Comparison of ENCODE assay signal across 21 cellular contexts in genomic region chr1:176033474-176033873, GRCh38.
DNase-seq lines count a peak whose midpoint lies in the region; ATAC-seq, FAIRE-seq and TF ChIP-seq lines count a peak whose summit lies in the region.
"Had no signal": no experiment of that assay in that cellular context is flagged by ENCODE, and none has a peak within 500 bp of the region (broad histone marks: within the 10 kb centered on the region; RNA-seq: fewer than 3 reads in every experiment).

No MANE protein-coding gene starts in this region.

- no peak for TF ChIP-seq POLR2A in IMR-90 (IDR thresholded peaks at IDR 0.05; ENCODE audit: low read depth, low read length)

- H3F3A ChIP-seq in neural progenitor cell (ENCODE audit: low read depth) = no peaks in the 10 kb centered on the region

- peak overlapping the region; percentile 52 for H2BK5ac ChIP-seq in IMR-90 (ENCODE audit: low read depth, low read length, poor library complexity, severe bottlenecking)

- H3K4ac ChIP-seq in IMR-90 (ENCODE audit: low read depth, low read length) = no peak overlapping the region

- H2BK120ac ChIP-seq in IMR-90 (ENCODE audit: low read depth, low read length) = no peak overlapping the region

- H3K56ac ChIP-seq in IMR-90 (ENCODE audit: extremely low read depth, insufficient read depth, low read length) = no peak overlapping the region

- H3K9me3 Mint-ChIP-seq in activated CD8-positive, alpha-beta T cell treated with anti-CD3 and anti-CD28 coated beads for 36 hours = no peaks in the 10 kb centered on the region
- H3K9me3 Mint-ChIP-seq in neural progenitor cell = peaks cover 4% of the 10 kb centered on the region
- H3K9me3 Mint-ChIP-seq: activated naive CD4-positive, alpha-beta T cell treated with anti-CD3 and anti-CD28 coated beads for 36 hours; CD4-positive, alpha-beta memory T cell; stimulated activated effector memory CD8-positive, alpha-beta T cell treated with anti-CD3 and anti-CD28 coated beads, Interleukin-12 subunit alpha, Interleukin-12 subunit beta, amount 100 ng/mL, for 72 hours had no signal

- no peak overlapping the region for H2BK15ac ChIP-seq in IMR-90 (ENCODE audit: low read depth, low read length)

- peaks cover 9 to 20% of the 10 kb centered on the region in 2 experiments; a peak in 2 of 4 replicates for H3K79me1 ChIP-seq in IMR-90 (ENCODE audit: low read depth in 1 of 2, low read length in 2 of 2)

- peaks cover 12% of the 10 kb centered on the region for H3K9me1 ChIP-seq in IMR-90 (ENCODE audit: insufficient read depth, low read length)

- H3K4me1 ChIP-seq in IMR-90 (ENCODE audit: control insufficient read depth, insufficient read depth, low read length) (peaks cover 9% of the 10 kb centered on the region), kidney (ENCODE audit: control insufficient read depth in 1 of 2, insufficient read depth in 1 of 2, low read depth in 1 of 2, low read length in 2 of 2) (no peaks in the 10 kb centered on the region), neural progenitor cell (peaks cover 9% of the 10 kb centered on the region)

- WGBS in IMR-90 (ENCODE audit: extremely low coverage in 2 of 2, insufficient read length in 1 of 2), 2 experiments = no CpG with 5 or more reads among the region's 1 CpG

- no peak overlapping the region for H2AK9ac ChIP-seq in IMR-90 (replicated peaks; ENCODE audit: low read depth, low read length, poor library complexity)

- H3K36me3 Mint-ChIP-seq in activated CD8-positive, alpha-beta T cell treated with anti-CD3 and anti-CD28 coated beads for 36 hours (ENCODE audit: low read depth) = peaks cover 26% of the 10 kb centered on the region
- H3K36me3 Mint-ChIP-seq in neural progenitor cell = peaks cover 17% of the 10 kb centered on the region

- H4K5ac ChIP-seq in IMR-90 (ENCODE audit: low read depth, low read length) = no peak overlapping the region

- H3K27me3 Mint-ChIP-seq in activated CD8-positive, alpha-beta T cell treated with anti-CD3 and anti-CD28 coated beads for 36 hours = no peaks in the 10 kb centered on the region
- peaks cover 4% of the 10 kb centered on the region for H3K27me3 Mint-ChIP-seq in neural progenitor cell (ENCODE audit: insufficient read depth, low read depth)
- H3K27me3 Mint-ChIP-seq: CD4-positive, alpha-beta memory T cell had no signal

- H2AK5ac ChIP-seq in IMR-90 (ENCODE audit: low read depth, low read length) = no peak overlapping the region

- POLR2A ChIA-PET in IMR-90 (lab: Charles Lee; ENCODE audit: unreplicated experiment) = no interaction called here
- POLR2A ChIA-PET in activated CD8-positive, alpha-beta T cell treated with anti-CD3 and anti-CD28 coated beads for 36 hours (lab: Charles Lee) = no interaction called here

- no peak overlapping the region for H3K23ac ChIP-seq in IMR-90 (ENCODE audit: low read depth, low read length)

- H3K4me1 Mint-ChIP-seq in activated CD8-positive, alpha-beta T cell treated with anti-CD3 and anti-CD28 coated beads for 36 hours (ENCODE audit: low read depth) = peaks cover 4% of the 10 kb centered on the region
- no peaks in the 10 kb centered on the region for H3K4me1 Mint-ChIP-seq in neural progenitor cell
- H3K4me1 Mint-ChIP-seq: stimulated activated effector memory CD8-positive, alpha-beta T cell treated with anti-CD3 and anti-CD28 coated beads, Interleukin-12 subunit alpha, Interleukin-12 subunit beta, amount 100 ng/mL, for 72 hours had no signal

- in situ Hi-C loops in IMR-90 (cut with MboI; ENCODE audit: low sequenced_read_pairs) = no loop called here

- ATAC-seq in IMR-90 (ENCODE audit: low read depth) (no peak), GM19328 (IDR thresholded peaks at IDR 0.05; ENCODE audit: unreplicated experiment) (no peak)
- ATAC-seq in activated CD8-positive, alpha-beta T cell treated with anti-CD3 and anti-CD28 coated beads for 36 hours = no peak
- ATAC-seq: right cardiac atrium; stimulated activated effector memory CD8-positive, alpha-beta T cell treated with anti-CD3 and anti-CD28 coated beads, Interleukin-12 subunit alpha, Interleukin-12 subunit beta, amount 100 ng/mL, for 72 hours had no signal

- no peak overlapping the region for H3K9ac ChIP-seq in IMR-90 (ENCODE audit: low read depth, low read length)
- H3K9ac ChIP-seq in kidney (ENCODE audit: low read length in 2 of 2) = no peak overlapping the region
- no peak overlapping the region for H3K9ac ChIP-seq in neural progenitor cell

- H3K4me3 ChIP-seq in IMR-90 (ENCODE audit: insufficient read depth, low read depth, low read length) (no peak overlapping the region), choroid plexus epithelial cell (ENCODE audit: low read depth, low read length) (no peak overlapping the region), kidney (ENCODE audit: low read length in 2 of 2) (no peak overlapping the region), neural progenitor cell (no peak overlapping the region)

- peaks cover 2% of the 10 kb centered on the region for H3K36me3 ChIP-seq in IMR-90 (ENCODE audit: control insufficient read depth, insufficient read depth, low read length)
- H3K36me3 ChIP-seq in kidney (ENCODE audit: control insufficient read depth in 1 of 2, insufficient read depth in 2 of 2, low read length in 2 of 2) = peaks cover 0 to 9% of the 10 kb centered on the region in 2 donors
- H3K36me3 ChIP-seq in neural progenitor cell = peaks cover 10% of the 10 kb centered on the region

- H3K27ac Mint-ChIP-seq in activated CD8-positive, alpha-beta T cell treated with anti-CD3 and anti-CD28 coated beads for 36 hours = no peak overlapping the region
- H3K27ac Mint-ChIP-seq in neural progenitor cell = no peak overlapping the region
- H3K27ac Mint-ChIP-seq: activated naive CD4-positive, alpha-beta T cell treated with anti-CD3 and anti-CD28 coated beads for 36 hours; CD4-positive, alpha-beta memory T cell; stimulated activated effector memory CD8-positive, alpha-beta T cell treated with anti-CD3 and anti-CD28 coated beads, Interleukin-12 subunit alpha, Interleukin-12 subunit beta, amount 100 ng/mL, for 72 hours had no signal

- H3K79me2 ChIP-seq in neural progenitor cell (ENCODE audit: low read depth) = no peaks in the 10 kb centered on the region

- no peak overlapping the region for H4K8ac ChIP-seq in IMR-90 (ENCODE audit: low read depth in 2 of 2, low read length in 2 of 2)

- CTCF ChIA-PET in IMR-90 (lab: Yijun Ruan, JAX) = interaction anchor here (1.6 to 2.6 kb wide), 2 partner anchors 12 to 21 kb away, joined by 4 to 6 read pairs; no protein-coding TSS in a partner anchor
- CTCF ChIA-PET in activated CD8-positive, alpha-beta T cell treated with anti-CD3 and anti-CD28 coated beads for 36 hours (lab: Charles Lee) = interaction anchor here (0.7 kb wide), 1 partner anchor 47 kb away, joined by 3 read pairs; no protein-coding TSS in a partner anchor

- dilution Hi-C loops in IMR-90 (cut with HindIII; ENCODE audit: low sequenced_read_pairs, unreplicated experiment) = no loop called here

- H4K91ac ChIP-seq in IMR-90 (ENCODE audit: insufficient read depth, low read depth, low read length) = no peak overlapping the region

- BruUV-seq in IMR-90 (replicated peaks; lab: Mats Ljungman, UMichigan) = no TSS peak

- no peak overlapping the region for H3K18ac ChIP-seq in IMR-90 (ENCODE audit: low read depth, low read length)

- H2BK20ac ChIP-seq in IMR-90 (ENCODE audit: low read depth, low read length) = no peak overlapping the region

- H3K4me3 Mint-ChIP-seq in activated CD8-positive, alpha-beta T cell treated with anti-CD3 and anti-CD28 coated beads for 36 hours = no peak overlapping the region
- no peak overlapping the region for H3K4me3 Mint-ChIP-seq in neural progenitor cell
- H3K4me3 Mint-ChIP-seq: activated naive CD4-positive, alpha-beta T cell treated with anti-CD3 and anti-CD28 coated beads for 36 hours; CD4-positive, alpha-beta memory T cell; stimulated activated effector memory CD8-positive, alpha-beta T cell treated with anti-CD3 and anti-CD28 coated beads, Interleukin-12 subunit alpha, Interleukin-12 subunit beta, amount 100 ng/mL, for 72 hours had no signal

- peak; percentile 84 for FAIRE-seq in kidney (lab: Jason Lieb, UNC)
- FAIRE-seq: islet of Langerhans had no signal

- TF ChIP-seq CTCF in IMR-90 (conservative IDR thresholded peaks at IDR 0.05; ENCODE audit: low read depth, low read length) (no peak), choroid plexus epithelial cell (conservative IDR thresholded peaks at IDR 0.05; ENCODE audit: low read depth, low read length) (no peak), kidney (IDR thresholded peaks at IDR 0.05; ENCODE audit: borderline replicate concordance, extremely low read depth, insufficient read depth) (no peak), neural progenitor cell (IDR thresholded peaks at IDR 0.05) (no peak)
- no peak for TF ChIP-seq CTCF in activated CD8-positive, alpha-beta T cell treated with anti-CD3 and anti-CD28 coated beads for 36 hours (IDR thresholded peaks at IDR 0.05)

- TF ChIP-seq RAD21 in IMR-90 (IDR thresholded peaks at IDR 0.05; ENCODE audit: low read length) = no peak

- no peaks in the 10 kb centered on the region; the same call in 1 of the 2 replicates for H4K20me1 ChIP-seq in IMR-90 (ENCODE audit: insufficient read depth, low read length)
- H4K20me1 ChIP-seq in neural progenitor cell (ENCODE audit: low read depth) = no peaks in the 10 kb centered on the region

- H3K27ac ChIP-seq in IMR-90 (ENCODE audit: insufficient read depth, low read length) (no peak overlapping the region), kidney (ENCODE audit: low read depth in 2 of 2, low read length in 2 of 2) (no peak overlapping the region), neural progenitor cell (no peak overlapping the region)

- H3K9me3 ChIP-seq in IMR-90 (ENCODE audit: control insufficient read depth, insufficient read depth, low read length) (no peaks in the 10 kb centered on the region), kidney (ENCODE audit: control insufficient read depth in 1 of 2, low read length in 2 of 2) (no peaks in the 10 kb centered on the region), neural progenitor cell (ENCODE audit: low read depth) (no peaks in the 10 kb centered on the region)

- H3K4me2 ChIP-seq in IMR-90 (ENCODE audit: low read depth, low read length) = no peak overlapping the region
- no peak overlapping the region for H3K4me2 ChIP-seq in neural progenitor cell

- H3K14ac ChIP-seq in IMR-90 (replicated peaks; ENCODE audit: low read depth, low read length) = no peak overlapping the region

- H3K27me3 ChIP-seq in IMR-90 (ENCODE audit: control insufficient read depth, insufficient read depth, low read length) (no peaks in the 10 kb centered on the region), neural progenitor cell (no peaks in the 10 kb centered on the region)

- intact Hi-C loops in IMR-90 (cut with micrococcal nuclease) = loop anchor here (5.0 kb wide), 1 partner anchor 56 kb away; no protein-coding TSS in a partner anchor
- intact Hi-C loops in kidney (cut with DNase I) = no loop called here
- intact Hi-C loops in activated CD8-positive, alpha-beta T cell treated with anti-CD3 and anti-CD28 coated beads for 36 hours (cut with micrococcal nuclease) = no loop called here

- DNase-seq in AG08395 (ENCODE audit: low spot score) = peak; percentile 28
- DNase-seq in IMR-90 = peak; percentile 44
- peak; percentile 25 for DNase-seq in choroid plexus epithelial cell (ENCODE audit: low read depth)
- no peak for DNase-seq in kidney
- no peak for DNase-seq in activated CD8-positive, alpha-beta T cell treated with anti-CD3 and anti-CD28 coated beads for 36 hours
- DNase-seq in medulla oblongata (ENCODE audit: extremely low spot score) = no peak
- DNase-seq in neural progenitor cell (ENCODE audit: low spot score) = no peak
- DNase-seq: activated naive CD4-positive, alpha-beta T cell treated with anti-CD3 and anti-CD28 coated beads for 36 hours; activated T-cell treated with anti-CD3 and anti-CD28 coated beads, Interleukin-2, amount 50 U/mL, for 48 hours; anterior cingulate cortex; CD4-positive, alpha-beta memory T cell; effector memory CD4-positive, alpha-beta T cell; H7; hippocampal formation; Kasumi-1; NCI-H2081; right cardiac atrium; T1000 had no signal

- H2AFZ ChIP-seq in IMR-90 (replicated peaks; ENCODE audit: low read length, poor library complexity) (no peak overlapping the region), neural progenitor cell (replicated peaks) (no peak overlapping the region)

Comparison
In these comparisons a context has a peak if more than half of its experiments do, and no peak if none do; other contexts are left out.
1. DNase-seq: peak in AG08395 (single experiment), IMR-90 (single experiment) and choroid plexus epithelial cell (single experiment); none in kidney (single experiment), activated CD8-positive, alpha-beta T cell treated with anti-CD3 and anti-CD28 coated beads for 36 hours (single experiment), medulla oblongata (single experiment) and neural progenitor cell (single experiment).